8 cellular contexts compared by ENCODE assay signal in the genomic region with DNA sequence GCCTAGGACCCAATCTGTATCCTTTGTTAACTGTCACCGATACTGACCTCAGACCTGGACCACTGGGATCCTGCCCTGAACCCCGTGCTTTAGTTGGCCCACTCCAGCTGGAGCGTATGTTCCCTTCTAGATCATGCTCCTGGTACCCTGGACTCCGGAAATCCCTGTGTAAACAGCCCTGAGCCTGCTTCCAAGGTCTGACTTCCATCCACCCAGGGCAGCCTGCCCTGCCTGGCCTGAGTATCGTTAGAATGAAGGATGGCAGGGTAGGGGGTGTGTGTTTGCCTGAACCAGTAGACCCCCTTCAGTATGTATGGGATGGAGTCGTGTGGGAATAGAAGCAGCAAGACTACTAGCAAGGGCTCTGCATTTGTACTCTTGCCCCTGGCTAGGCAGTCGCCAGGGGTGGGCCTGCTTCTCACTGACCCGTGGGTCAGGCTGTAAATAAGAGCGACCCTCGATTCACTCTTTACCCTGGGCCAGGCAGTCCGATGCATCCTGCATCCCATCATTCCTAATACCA. TPM values are rescaled to one million over a fixed set of nuclear protein-coding genes. Genes with fewer than 3 reads are reported as not detected.
DNase-seq lines count a peak whose midpoint lies in the region; ATAC-seq and TF ChIP-seq lines count a peak whose summit lies in the region.

No MANE protein-coding gene starts in this region.

- no peak for ATAC-seq in T-cell (replicated peaks in 1 of 4)

- BruUV-seq in Calu3 (replicated peaks; lab: Mats Ljungman, UMichigan) = no TSS peak

- DNase-seq in T-cell (no peak), left ventricle myocardium inferior (no peak), T-helper 9 cell (no peak), kidney glomerular epithelial cell (lab: John Stamatoyannopoulos, UW) (no peak), GM03348 (ENCODE audit: low spot score) (no peak), Calu3 (no peak)

- H3K36me3 ChIP-seq in ES-I3 (ENCODE audit: insufficient read depth, low read length) (no peaks in the 10 kb centered on the region), left ventricle myocardium inferior (no peaks in the 10 kb centered on the region), rectal smooth muscle tissue (ENCODE audit: control insufficient read depth, insufficient read depth, low read length) (no peaks in the 10 kb centered on the region)

- TF ChIP-seq CTCF in left ventricle myocardium inferior (IDR thresholded peaks at IDR 0.05; ENCODE audit: borderline replicate concordance) (no peak), Calu3 (IDR thresholded peaks at IDR 0.05; ENCODE audit: unreplicated experiment) (no peak)

- H3K9me3 Mint-ChIP-seq in T-cell (no peaks in the 10 kb centered on the region), Calu3 (ENCODE audit: low read depth, unreplicated experiment) (no peaks in the 10 kb centered on the region)

- peak overlapping the region; percentile 45 to 65 (median 51) for H3K4me3 Mint-ChIP-seq in T-cell
- H3K4me3 Mint-ChIP-seq in Calu3 (ENCODE audit: low read depth, unreplicated experiment) = no peak overlapping the region

- H3K9me3 ChIP-seq in ES-I3 (ENCODE audit: control insufficient read depth, insufficient read depth, low read length) (no peaks in the 10 kb centered on the region; the same call in 1 of the 2 replicates), left ventricle myocardium inferior (replicated peaks) (no peaks in the 10 kb centered on the region)

- CTCF ChIA-PET in T-cell (lab: Charles Lee) = no interaction called here
- CTCF ChIA-PET in Calu3 (lab: Charles Lee) = interaction anchor here (1.6 kb wide), 1 partner anchor 9 kb away, joined by 6 read pairs; no protein-coding TSS in a partner anchor

- POLR2A ChIA-PET in T-cell (lab: Charles Lee) = no interaction called here

- H3K4me1 Mint-ChIP-seq in T-cell (peaks cover 0 to 5% (median 3%) of the 10 kb centered on the region in 3 donors), Calu3 (ENCODE audit: low read depth, unreplicated experiment) (no peaks in the 10 kb centered on the region)

- H3K27me3 ChIP-seq in left ventricle myocardium inferior (ENCODE audit: low read depth) = peaks cover 37% of the 10 kb centered on the region
- no peaks in the 10 kb centered on the region for H3K27me3 ChIP-seq in rectal smooth muscle tissue (ENCODE audit: control insufficient read depth, insufficient read depth, low read length)

- H3K27me3 Mint-ChIP-seq in T-cell (peaks cover 37 to 42% of the 10 kb centered on the region in 2 donors), Calu3 (ENCODE audit: unreplicated experiment) (peaks cover 7% of the 10 kb centered on the region)

- no peak overlapping the region for H3K27ac Mint-ChIP-seq in T-cell
- H3K27ac Mint-ChIP-seq in Calu3 (ENCODE audit: unreplicated experiment) = no peak overlapping the region

- intact Hi-C loops in left ventricle myocardium inferior (cut with micrococcal nuclease) = no loop called here
- intact Hi-C loops in Calu3 (cut with micrococcal nuclease; ENCODE audit: unreplicated experiment) = no loop called here

- H3K9ac ChIP-seq in ES-I3 (ENCODE audit: low read depth, low read length) (peak overlapping the region; percentile 92; the same call in 1 of the 2 replicates), rectal smooth muscle tissue (ENCODE audit: low read length) (peak overlapping the region; percentile 6)

- H3K27ac ChIP-seq in left ventricle myocardium inferior (replicated peaks) = peak overlapping the region; percentile 57
- H3K27ac ChIP-seq in rectal smooth muscle tissue (ENCODE audit: low read depth, low read length) = no peak overlapping the region

- peak overlapping the region; percentile 75 for H3K4me3 ChIP-seq in left ventricle myocardium inferior
- peak overlapping the region; percentile 69 for H3K4me3 ChIP-seq in rectal smooth muscle tissue (ENCODE audit: low read length)

- H3K4me1 ChIP-seq in ES-I3 (ENCODE audit: insufficient read depth, low read length) = peaks cover 16% of the 10 kb centered on the region
- peaks cover 16% of the 10 kb centered on the region for H3K4me1 ChIP-seq in left ventricle myocardium inferior
- H3K4me1 ChIP-seq in rectal smooth muscle tissue (ENCODE audit: control insufficient read depth, insufficient read depth, low read length) = no peaks in the 10 kb centered on the region

- H3K36me3 Mint-ChIP-seq in T-cell (no peaks in the 10 kb centered on the region), Calu3 (ENCODE audit: insufficient read depth, unreplicated experiment) (no peaks in the 10 kb centered on the region)

RNA-seq across cellular contexts. Expression of a gene that starts 0.7 kb away (rescaled TPM):
- under 1 TPM in 3 of 5 donors, not detected in 2; 0.26 to 0.41 (median 0.36) TPM for total RNA-seq in T-cell
- total RNA-seq in left ventricle myocardium inferior = 10.1 TPM
- 1.9 and 2.1 TPM in 2 replicates for total RNA-seq in Calu3 (2022)

RNA-seq across cellular contexts. Expression of a gene that starts 50.3 kb away (rescaled TPM):
- 10 to 100 TPM in 2 of 5 donors, 1 to 10 TPM in 3; 8.3 to 11.1 (median 9.5) TPM for total RNA-seq in T-cell
- 5.5 TPM for total RNA-seq in left ventricle myocardium inferior
- 51.9 and 57.2 TPM in 2 replicates for total RNA-seq in Calu3 (2022)
